8 cellular contexts compared by ENCODE assay signal in the genomic region with DNA sequence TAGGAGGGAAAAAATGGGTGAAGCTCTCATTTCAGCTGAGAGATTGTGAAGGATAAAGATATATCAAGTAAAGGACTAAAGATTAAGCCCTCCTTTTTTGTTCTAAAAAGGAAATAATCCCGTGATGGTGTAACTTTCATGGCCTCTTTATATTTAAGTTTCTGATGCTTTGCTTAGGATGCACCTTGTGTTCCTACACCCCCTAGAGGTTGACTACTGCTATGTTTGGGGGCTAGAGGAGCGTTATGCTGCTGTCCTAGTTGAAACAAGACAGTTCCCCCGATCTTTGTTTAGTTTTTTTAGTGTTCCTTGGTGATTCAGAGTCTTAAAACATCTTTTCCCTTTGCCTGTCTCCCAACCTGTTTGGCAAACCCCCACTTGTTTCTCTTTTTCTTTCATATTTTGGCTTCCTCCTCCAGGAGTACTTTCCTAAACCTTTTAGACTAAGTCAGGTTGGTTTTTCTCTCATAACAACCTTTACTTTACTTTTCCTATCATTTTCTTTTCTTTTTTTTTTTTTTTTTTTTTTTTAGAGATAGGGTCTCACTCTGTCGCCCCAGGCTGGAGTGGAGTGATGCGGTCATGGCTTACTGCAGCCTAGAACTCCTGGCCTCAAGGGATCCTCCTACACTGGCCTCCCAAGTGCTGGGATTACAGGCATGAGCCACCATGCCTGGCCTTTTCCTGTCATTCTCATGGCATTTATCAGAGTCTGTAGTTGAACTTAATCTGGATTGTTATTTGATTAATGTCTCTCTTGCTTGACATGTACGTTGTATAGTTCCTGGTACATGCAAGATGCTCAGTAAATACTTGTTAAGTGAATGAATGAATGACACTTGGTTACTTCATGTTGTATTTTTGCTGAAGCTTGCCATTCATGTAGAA. TPM values are rescaled to one million over a fixed set of nuclear protein-coding genes. Genes with fewer than 3 reads are reported as not detected.
A peak's percentile ranks its signal among the peaks of the same experiment; 100 is the strongest.
DNase-seq lines count a peak whose midpoint lies in the region; ATAC-seq and TF ChIP-seq lines count a peak whose summit lies in the region.

No MANE protein-coding gene starts in this region.

- DNase-seq in CMK (ENCODE audit: low read depth) (peak; percentile 45), NCI-H1694 (lab: John Stamatoyannopoulos, UW) (peak; percentile 26), epithelial cell of esophagus (ENCODE audit: low read depth) (peak; percentile 57), osteoblast (ENCODE audit: insufficient read length, low spot score, missing footprints) (peak; percentile 95)

- peak; percentile 88 for TF ChIP-seq CTCF in VCaP (conservative IDR thresholded peaks at IDR 0.05)
- peak; percentile 65 for TF ChIP-seq CTCF in epithelial cell of esophagus (IDR thresholded peaks at IDR 0.05; ENCODE audit: insufficient read depth, low read depth, low read length, missing control alignments)
- peak; percentile 71 for TF ChIP-seq CTCF in osteoblast (IDR thresholded peaks at IDR 0.05; ENCODE audit: extremely low read depth, low read depth, low read length)

- ATAC-seq in GM18868 (IDR thresholded peaks at IDR 0.05; ENCODE audit: unreplicated experiment) = peak; percentile 49
- no peak for ATAC-seq in GM19324 (IDR thresholded peaks at IDR 0.05; ENCODE audit: low FRiP score, unreplicated experiment)
- ATAC-seq in HG03196 (IDR thresholded peaks at IDR 0.05; ENCODE audit: unreplicated experiment) = no peak

- H3K4me1 ChIP-seq in osteoblast (ENCODE audit: insufficient read depth, low read length) = peaks cover 29% of the 10 kb centered on the region

- peaks cover 55% of the 10 kb centered on the region for H4K20me1 ChIP-seq in osteoblast (ENCODE audit: insufficient read depth, low read length)

- H3K27me3 ChIP-seq in osteoblast (ENCODE audit: insufficient read depth, low read length) = no peaks in the 10 kb centered on the region

- peaks cover 39% of the 10 kb centered on the region for H3K36me3 ChIP-seq in osteoblast (ENCODE audit: insufficient read depth, low read length)

- peaks cover 81% of the 10 kb centered on the region for H3K79me2 ChIP-seq in osteoblast (ENCODE audit: insufficient read depth, low read length)

- no peak overlapping the region for H3K4me3 ChIP-seq in epithelial cell of esophagus (ENCODE audit: low read length)
- H3K4me3 ChIP-seq in osteoblast (ENCODE audit: insufficient read depth, low read length) = no peak overlapping the region

- no peak overlapping the region for H2AFZ ChIP-seq in osteoblast (ENCODE audit: low read length)

- peak overlapping the region; percentile 100 for H3K4me2 ChIP-seq in osteoblast (ENCODE audit: insufficient read depth, low read length)

- H3K27ac ChIP-seq in VCaP (peak overlapping the region; percentile 92; the same call in 1 of the 2 replicates), osteoblast (ENCODE audit: low read depth, low read length) (peak overlapping the region; percentile 71)

- H3K9me3 ChIP-seq in osteoblast (ENCODE audit: low read depth, low read length) = no peaks in the 10 kb centered on the region

RNA-seq across cellular contexts. Expression of gene UBA2, which starts 2.8 kb away (rescaled TPM):
- 112 and 121 TPM in 2 replicates for total RNA-seq in osteoblast

RNA-seq across cellular contexts. Expression of gene PDCD2L, which starts 26.8 kb away (rescaled TPM):
- total RNA-seq in osteoblast = 9.4 and 10.5 TPM in 2 replicates

RNA-seq across cellular contexts. Expression of gene WTIP, which starts 50.6 kb away (rescaled TPM):
- total RNA-seq in osteoblast = 38.7 and 43.9 TPM in 2 replicates

Comparison
In these comparisons a context has a peak if more than half of its experiments do, and no peak if none do; other contexts are left out.
1. DNase-seq: peak in every context shown above with its lines; median percentile 95 in osteoblast; 57 in epithelial cell of esophagus; 45 in CMK; 26 in NCI-H1694.